In the genomic region with DNA sequence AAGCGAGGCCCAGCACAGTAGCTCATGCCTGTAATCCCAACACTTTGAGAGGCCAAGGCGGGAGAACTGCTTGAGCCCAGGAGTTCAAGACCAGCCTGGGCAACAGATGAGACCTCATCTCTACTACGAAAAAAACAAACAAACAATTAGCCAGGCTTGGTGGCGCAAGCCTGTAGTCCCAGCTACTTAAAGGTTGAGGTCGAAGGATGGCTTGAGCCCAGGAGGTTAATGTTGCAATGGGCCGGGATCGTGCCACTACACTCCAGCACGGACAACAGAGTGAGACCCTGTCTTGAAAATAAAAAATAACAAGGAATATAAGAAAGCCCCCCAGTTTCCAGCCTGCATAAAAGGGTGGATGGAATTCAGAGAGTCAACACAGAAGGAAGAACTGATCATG, we compare ENCODE assay signal across 19 cellular contexts. TPM values are rescaled to one million over a fixed set of nuclear protein-coding genes. Genes with fewer than 3 reads are reported as not detected.
A peak's percentile ranks its signal among the peaks of the same experiment; 100 is the strongest.
DNase-seq lines count a peak whose midpoint lies in the region; ATAC-seq and TF ChIP-seq lines count a peak whose summit lies in the region.
"Had no signal": no experiment of that assay in that cellular context is flagged by ENCODE, and none has a peak within 500 bp of the region (broad histone marks: within the 10 kb centered on the region; RNA-seq: fewer than 3 reads in every experiment).

No MANE protein-coding gene starts in this region.

- peaks cover 42% of the 10 kb centered on the region for H3K79me2 ChIP-seq in ACC112 (ENCODE audit: control insufficient read depth, insufficient read depth, low read length, unreplicated experiment)

- 49% methylated on average over 6 of the region's 8 CpGs for WGBS in right lobe of liver (ENCODE audit: insufficient coverage, low coverage, low lambda C conversion rate, missing lambda C conversion rate)

- peaks cover 75 to 85% of the 10 kb centered on the region in 2 donors for H3K36me3 Mint-ChIP-seq in CD14-positive monocyte
- peaks cover 44% of the 10 kb centered on the region for H3K36me3 Mint-ChIP-seq in activated CD8-positive, alpha-beta T cell treated with anti-CD3 and anti-CD28 coated beads for 36 hours (ENCODE audit: low read depth)

- no peaks in the 10 kb centered on the region for H3K9me3 ChIP-seq in right lobe of liver
- H3K9me3 ChIP-seq: gastroesophageal sphincter had no signal

- CTCF ChIA-PET in activated CD8-positive, alpha-beta T cell treated with anti-CD3 and anti-CD28 coated beads for 36 hours (lab: Charles Lee): interaction anchor here (0.8 kb wide), 1 partner anchor 69 kb away, joined by 3 read pairs; no protein-coding TSS in a partner anchor
- CTCF ChIA-PET in HEK293T (lab: Yijun Ruan, JAX): no interaction called here

- peak overlapping the region; percentile 16; the same call in 1 of the 2 replicates for H3K27ac ChIP-seq in ACC112 (ENCODE audit: low read depth, low read length)
- H3K27ac ChIP-seq in right lobe of liver: peak overlapping the region in 2 of 3 donors; percentile 55 to 79
- H3K27ac ChIP-seq: gastroesophageal sphincter had no signal

- H3K36me3 ChIP-seq in ACC112 (ENCODE audit: insufficient read depth, low read length) (peaks cover 26% of the 10 kb centered on the region), right lobe of liver (peaks cover 0 to 7% (median 1%) of the 10 kb centered on the region in 4 donors)

- H3K4me1 Mint-ChIP-seq in CD14-positive monocyte: peaks cover 24% of the 10 kb centered on the region
- H3K4me1 Mint-ChIP-seq in activated CD8-positive, alpha-beta T cell treated with anti-CD3 and anti-CD28 coated beads for 36 hours (ENCODE audit: low read depth): peaks cover 41% of the 10 kb centered on the region

- H3K27ac Mint-ChIP-seq in CD14-positive monocyte: peak overlapping the region in 6 of 7 donors; percentile 18 to 73 (median 28)
- H3K27ac Mint-ChIP-seq in activated CD8-positive, alpha-beta T cell treated with anti-CD3 and anti-CD28 coated beads for 36 hours: peak overlapping the region; percentile 14
- H3K27ac Mint-ChIP-seq: activated T-cell treated with anti-CD3 and anti-CD28 coated beads, Interleukin-2, amount 50 U/mL, for 72 hours; type B pancreatic cell had no signal

- POLR2A ChIA-PET in activated CD8-positive, alpha-beta T cell treated with anti-CD3 and anti-CD28 coated beads for 36 hours (lab: Charles Lee): interaction anchor here (1.3 kb wide), 1 partner anchor 19 kb away, joined by 3 read pairs; no protein-coding TSS in a partner anchor
- POLR2A ChIA-PET in HEK293T (lab: Yijun Ruan, JAX): no interaction called here

- TF ChIP-seq CTCF in CD14-positive monocyte (IDR thresholded peaks at IDR 0.05) (no peak), right lobe of liver (IDR thresholded peaks at IDR 0.05) (no peak)
- no peak for TF ChIP-seq CTCF in activated CD8-positive, alpha-beta T cell treated with anti-CD3 and anti-CD28 coated beads for 36 hours (IDR thresholded peaks at IDR 0.05)

- DNase-seq in CD14-positive monocyte (ENCODE audit: low spot score): no peak
- DNase-seq in activated CD8-positive, alpha-beta T cell treated with anti-CD3 and anti-CD28 coated beads for 36 hours: no peak
- peak in 2 of 3 donors; percentile 63 to 70 for DNase-seq in right lobe of liver
- DNase-seq in MV-4-11 (lab: John Stamatoyannopoulos, UW): no peak
- DNase-seq in activated CD8-positive, alpha-beta memory T cell treated with anti-CD3 and anti-CD28 coated beads for 24 hours: no peak
- DNase-seq in HEK293T (ENCODE audit: extremely low spot score): no peak
- DNase-seq: activated CD4-positive, alpha-beta T cell treated with anti-CD3 and anti-CD28 coated beads, Interleukin-2, amount 50 U/mL, for 48 hours; left cardiac atrium; NCI-H1417; NCI-H526 treated with DMSO at 0.1 percent for 48 hours; OCI-M1; SHP77 treated with DMSO at 0.1 percent for 48 hours; stimulated activated naive CD4-positive, alpha-beta T cell; T-cell had no signal

- H3K4me3 ChIP-seq in ACC112 (ENCODE audit: low read depth, low read length) (no peak overlapping the region), right lobe of liver (no peak overlapping the region)
- H3K4me3 ChIP-seq: gastroesophageal sphincter had no signal

- H3K27me3 Mint-ChIP-seq in CD14-positive monocyte (ENCODE audit: low read depth in 3 of 3): no peaks in the 10 kb centered on the region
- no peaks in the 10 kb centered on the region for H3K27me3 Mint-ChIP-seq in activated CD8-positive, alpha-beta T cell treated with anti-CD3 and anti-CD28 coated beads for 36 hours
- H3K27me3 Mint-ChIP-seq: T-cell, type B pancreatic cell had no signal

- ATAC-seq in activated CD8-positive, alpha-beta T cell treated with anti-CD3 and anti-CD28 coated beads for 36 hours: no peak
- peak; percentile 34 to 82 (median 67) for ATAC-seq in right lobe of liver
- ATAC-seq in HG02970 (IDR thresholded peaks at IDR 0.05; ENCODE audit: low FRiP score, unreplicated experiment): no peak
- ATAC-seq: gastroesophageal sphincter, T-cell had no signal

- no peak overlapping the region for H2AFZ ChIP-seq in ACC112 (ENCODE audit: low read length, unreplicated experiment)

- TF ChIP-seq POLR2A in right lobe of liver (IDR thresholded peaks at IDR 0.05): no peak

- H3K4me1 ChIP-seq in ACC112 (ENCODE audit: control insufficient read depth, insufficient read depth, low read length, unreplicated experiment) (peaks cover 45% of the 10 kb centered on the region), right lobe of liver (peaks cover 0 to 36% (median 0%) of the 10 kb centered on the region in 4 donors)

- H3K9me3 Mint-ChIP-seq in CD14-positive monocyte: no peaks in the 10 kb centered on the region
- no peaks in the 10 kb centered on the region for H3K9me3 Mint-ChIP-seq in activated CD8-positive, alpha-beta T cell treated with anti-CD3 and anti-CD28 coated beads for 36 hours
- H3K9me3 Mint-ChIP-seq: activated T-cell treated with anti-CD3 and anti-CD28 coated beads, Interleukin-2, amount 50 U/mL, for 72 hours; T-cell; type B pancreatic cell had no signal

- intact Hi-C loops in CD14-positive monocyte (cut with micrococcal nuclease) (no loop called here), right lobe of liver (cut with DNase I) (no loop called here)
- intact Hi-C loops in activated CD8-positive, alpha-beta T cell treated with anti-CD3 and anti-CD28 coated beads for 36 hours (cut with micrococcal nuclease): no loop called here

- no peaks in the 10 kb centered on the region for H3K27me3 ChIP-seq in ACC112 (ENCODE audit: insufficient read depth, low read length)
- no peaks in the 10 kb centered on the region for H3K27me3 ChIP-seq in right lobe of liver
- H3K27me3 ChIP-seq: gastroesophageal sphincter had no signal

- H3K4me3 Mint-ChIP-seq in CD14-positive monocyte: no peak overlapping the region
- H3K4me3 Mint-ChIP-seq in activated CD8-positive, alpha-beta T cell treated with anti-CD3 and anti-CD28 coated beads for 36 hours: no peak overlapping the region
- H3K4me3 Mint-ChIP-seq: activated T-cell treated with anti-CD3 and anti-CD28 coated beads, Interleukin-2, amount 50 U/mL, for 72 hours; T-cell; type B pancreatic cell had no signal

TF ChIP-seq in HEK293T, 16 proteins besides CTCF, POLR2A, EP300 and RAD21:
- no peak for TF ChIP-seq TARDBP (IDR thresholded peaks at IDR 0.05)
- TF ChIP-seq FOXM1 (IDR thresholded peaks at IDR 0.05; ENCODE audit: borderline replicate concordance): no peak
- no peak for TF ChIP-seq SUZ12 (IDR thresholded peaks at IDR 0.05)
- TF ChIP-seq L3MBTL2 (conservative IDR thresholded peaks at IDR 0.05): no peak
- no peak for TF ChIP-seq ARNT (IDR thresholded peaks at IDR 0.05)
- no peak for TF ChIP-seq HDGF (IDR thresholded peaks at IDR 0.05; ENCODE audit: borderline replicate concordance)
- TF ChIP-seq NFRKB (IDR thresholded peaks at IDR 0.05): no peak
- TF ChIP-seq CTBP1 (IDR thresholded peaks at IDR 0.05; ENCODE audit: borderline replicate concordance): no peak
- no peak for TF ChIP-seq ELF4 (IDR thresholded peaks at IDR 0.05)
- TF ChIP-seq FOXK2 (IDR thresholded peaks at IDR 0.05): no peak
- no peak for TF ChIP-seq BHLHE40 (IDR thresholded peaks at IDR 0.05; ENCODE audit: borderline replicate concordance)
- TF ChIP-seq LEF1 (IDR thresholded peaks at IDR 0.05; ENCODE audit: borderline replicate concordance): no peak

RNA-seq across cellular contexts. Expression of a gene that starts 40.3 kb away (rescaled TPM):
- 10 to 100 TPM; 26.5 to 38.4 TPM for polyA plus RNA-seq in CD14-positive monocyte
- 10 to 100 TPM; 69.6 to 75.9 TPM for total RNA-seq in activated CD8-positive, alpha-beta T cell treated with anti-CD3 and anti-CD28 coated beads for 36 hours
- 10 to 100 TPM; 20.9 to 33.9 (median 26.3) TPM for total RNA-seq in right lobe of liver

Comparison
In these comparisons a context has a peak if more than half of its experiments do, and no peak if none do; other contexts are left out.
1. DNase-seq: peak in right lobe of liver (2 of 3); none in CD14-positive monocyte (single experiment), activated CD8-positive, alpha-beta T cell treated with anti-CD3 and anti-CD28 coated beads for 36 hours (single experiment), MV-4-11 (single experiment), activated CD8-positive, alpha-beta memory T cell treated with anti-CD3 and anti-CD28 coated beads for 24 hours (single experiment) and HEK293T (single experiment).
2. ATAC-seq: peak in right lobe of liver (4 of 4); none in activated CD8-positive, alpha-beta T cell treated with anti-CD3 and anti-CD28 coated beads for 36 hours (single experiment) and HG02970 (single experiment).